8 cellular contexts compared by ENCODE assay signal in the genomic region with DNA sequence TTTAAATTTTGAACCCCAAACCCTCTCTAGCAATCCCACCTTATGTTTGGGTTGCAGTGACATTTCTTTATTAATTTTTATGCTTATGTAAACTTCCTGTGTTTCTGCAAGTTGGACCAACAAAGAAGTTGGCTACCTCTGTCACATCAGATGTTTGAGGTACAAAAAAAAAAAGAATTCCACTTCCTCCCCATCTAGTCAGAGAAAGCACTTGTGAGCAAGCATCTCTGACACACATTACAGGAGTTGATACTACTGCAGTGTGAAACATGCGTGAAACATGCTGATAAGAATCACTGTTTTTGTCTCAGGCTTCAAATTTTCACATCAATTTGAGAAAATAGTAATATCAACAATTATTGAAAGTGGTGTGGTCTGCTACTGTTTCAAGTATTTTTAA. TPM values are rescaled to one million over a fixed set of nuclear protein-coding genes. Genes with fewer than 3 reads are reported as not detected.
A peak's percentile ranks its signal among the peaks of the same experiment; 100 is the strongest.
DNase-seq lines count a peak whose midpoint lies in the region; ATAC-seq, FAIRE-seq and TF ChIP-seq lines count a peak whose summit lies in the region.

No MANE protein-coding gene starts in this region.

- H3K27me3 ChIP-seq in GM12878 (replicated peaks in 1 of 2; ENCODE audit: control insufficient read depth in 2 of 2, insufficient read depth in 2 of 2, low read length in 1 of 2) = no peaks in the 10 kb centered on the region
- H3K27me3 ChIP-seq in mucosa of rectum (ENCODE audit: control insufficient read depth in 2 of 2, insufficient read depth in 2 of 2, low read length in 2 of 2) = no peaks in the 10 kb centered on the region

- no peak for TF ChIP-seq RAD21 in GM12878 (IDR thresholded peaks at IDR 0.05; ENCODE audit: insufficient read depth, low read depth, low read length)

- intact Hi-C loops in CD14-positive monocyte (cut with micrococcal nuclease) (loop anchor here (2.0 to 5.0 kb wide), 4 partner anchors 34 to 66 kb away; no protein-coding TSS in a partner anchor), GM12878 (cut with micrococcal nuclease; ENCODE audit: unreplicated experiment) (loop anchor here (2.0 to 5.0 kb wide), 2 partner anchors 46 to 51 kb away; no protein-coding TSS in a partner anchor), posterior cingulate gyrus (cut with DNase I) (loop anchor here (2.0 kb wide), 1 partner anchor 50 kb away; no protein-coding TSS in a partner anchor)

- POLR2A ChIA-PET in GM12878 (lab: Charles Lee) = interaction anchor here (1.3 kb wide), 1 partner anchor 11 kb away, joined by 3 read pairs; no protein-coding TSS in a partner anchor

- H3K36me3 ChIP-seq in GM12878 (ENCODE audit: control insufficient read depth in 2 of 2, insufficient read depth in 2 of 2, low read length in 1 of 2) (peaks cover 1 to 9% of the 10 kb centered on the region in 2 experiments; a peak in 3 of 4 replicates), mucosa of rectum (ENCODE audit: control insufficient read depth in 2 of 2, insufficient read depth in 2 of 2, low read length in 2 of 2) (no peaks in the 10 kb centered on the region)

- H3K4me1 Mint-ChIP-seq in CD14-positive monocyte (peaks cover 43% of the 10 kb centered on the region), HFFc6 (ENCODE audit: low read depth) (peaks cover 56% of the 10 kb centered on the region)

- TF ChIP-seq CTCF in CD14-positive monocyte (IDR thresholded peaks at IDR 0.05) = no peak
- TF ChIP-seq CTCF in HFFc6 (IDR thresholded peaks at IDR 0.05) = no peak
- no peak for TF ChIP-seq CTCF in GM12878 (IDR thresholded peaks at IDR 0.05 in 2 of 3, conservative IDR thresholded peaks at IDR 0.05 in 1 of 3; ENCODE audit: control insufficient read depth in 2 of 3, extremely low read depth in 1 of 3, insufficient read depth in 1 of 3, low read depth in 3 of 3, low read length in 3 of 3)

- CTCF ChIA-PET in GM12878 (lab: Yijun Ruan, JAX) = interaction anchor here (0.9 to 1.9 kb wide), 6 partner anchors 16 to 74 kb away, joined by 3 to 8 read pairs (median 3); no protein-coding TSS in a partner anchor

- H3K4me2 ChIP-seq in GM12878 (ENCODE audit: control insufficient read depth, insufficient read depth) = peak overlapping the region; percentile 90

- no peaks in the 10 kb centered on the region for H3K9me3 ChIP-seq in GM12878 (replicated peaks; ENCODE audit: control insufficient read depth, insufficient read depth, low read length)
- no peaks in the 10 kb centered on the region for H3K9me3 ChIP-seq in mucosa of rectum (ENCODE audit: control insufficient read depth in 2 of 2, low read length in 2 of 2)

- ATAC-seq in GM12878 (peak; percentile 9; the same call in 2 of the 3 replicates), GM18498 (IDR thresholded peaks at IDR 0.05; ENCODE audit: unreplicated experiment) (no peak)

- DNase-seq in CD14-positive monocyte (ENCODE audit: low spot score) (no peak), HFFc6 (peak; percentile 11), GM12878 (ENCODE audit: low read depth, low spot score) (no peak), NCI-H2196 (lab: John Stamatoyannopoulos, UW; ENCODE audit: unreplicated experiment) (no peak), NCI-H146 treated with DMSO at 0.1 percent for 48 hours (lab: John Stamatoyannopoulos, UW; ENCODE audit: unreplicated experiment) (no peak), posterior cingulate gyrus (no peak)

- H3K27ac ChIP-seq in GM12878 (ENCODE audit: control insufficient read depth, insufficient read depth) = peak overlapping the region; percentile 86
- H3K27ac ChIP-seq in mucosa of rectum (ENCODE audit: low read depth in 2 of 2, low read length in 2 of 2) = peak overlapping the region; percentile 93 to 95

- H3K9me3 Mint-ChIP-seq in CD14-positive monocyte = no peaks in the 10 kb centered on the region
- H3K9me3 Mint-ChIP-seq in HFFc6 = no peaks in the 10 kb centered on the region

- SMC1A ChIA-PET in GM12878 (lab: Charles Lee; ENCODE audit: uncharacterized antibody, unreplicated experiment) = interaction anchor here (0.7 to 2.0 kb wide), 7 partner anchors 17 to 58 kb away, joined by 3 to 10 read pairs (median 5); no protein-coding TSS in a partner anchor

- 0% methylated on average over 1 of the region's 1 CpG for WGBS in GM12878 (ENCODE audit: insufficient coverage, insufficient replicate concordance, low lambda C conversion rate, missing lambda C conversion rate)

- H3K27me3 Mint-ChIP-seq in CD14-positive monocyte (ENCODE audit: low read depth in 3 of 3) (peaks cover 0 to 4% (median 0%) of the 10 kb centered on the region in 3 donors), HFFc6 (ENCODE audit: insufficient read depth) (no peaks in the 10 kb centered on the region)

- no peaks in the 10 kb centered on the region for H4K20me1 ChIP-seq in GM12878 (ENCODE audit: control insufficient read depth, insufficient read depth)

- H2AFZ ChIP-seq in GM12878 (ENCODE audit: control insufficient read depth, low read depth, low read length) = 0 out of 2 replicates have a peak overlapping the region, but pooled peaks have one; percentile 67

- H3K4me1 ChIP-seq in GM12878 (ENCODE audit: control insufficient read depth, insufficient read depth, low read length) = peaks cover 20% of the 10 kb centered on the region
- peaks cover 22 to 35% of the 10 kb centered on the region in 2 donors for H3K4me1 ChIP-seq in mucosa of rectum (ENCODE audit: control insufficient read depth in 2 of 2, insufficient read depth in 2 of 2, low read length in 2 of 2)

- no peak for TF ChIP-seq POLR2A in GM12878 (IDR thresholded peaks at IDR 0.05; ENCODE audit: low read depth, low read length)

- in situ Hi-C loops in GM12878 (cut with MboI) = no loop called here

- H3K27ac Mint-ChIP-seq in CD14-positive monocyte = peak overlapping the region in 6 of 7 donors; percentile 85 to 95 (median 94)
- H3K27ac Mint-ChIP-seq in HFFc6 = peak overlapping the region; percentile 84

- H3K79me2 ChIP-seq in GM12878 (ENCODE audit: control insufficient read depth, insufficient read depth, low read length) = peaks cover 13% of the 10 kb centered on the region

- H3K4me3 Mint-ChIP-seq in CD14-positive monocyte = peak overlapping the region; percentile 92 to 95
- H3K4me3 Mint-ChIP-seq in HFFc6 = peak overlapping the region; percentile 91

- H3K4me3 ChIP-seq in GM12878 (peak overlapping the region; percentile 72), mucosa of rectum (ENCODE audit: low read length in 2 of 2) (peak overlapping the region in 1 of 2 donors; percentile 83)

- peak overlapping the region; percentile 80 for H3K9ac ChIP-seq in GM12878 (ENCODE audit: control insufficient read depth, insufficient read depth, low read length)
- peak overlapping the region; percentile 84 to 86 for H3K9ac ChIP-seq in mucosa of rectum (ENCODE audit: low read depth in 1 of 2, low read length in 2 of 2)

- no peak for TF ChIP-seq EP300 in GM12878 (IDR thresholded peaks at IDR 0.05; ENCODE audit: borderline replicate concordance in 1 of 2, control insufficient read depth in 1 of 2, low read depth in 2 of 2, low read length in 2 of 2)

- RAD21 ChIA-PET in GM12878 (lab: Charles Lee; ENCODE audit: unreplicated experiment) = interaction anchor here (1.8 kb wide), 1 partner anchor 83 kb away, joined by 4 read pairs; no protein-coding TSS in a partner anchor

- H3K36me3 Mint-ChIP-seq in CD14-positive monocyte = peaks cover 26 to 41% of the 10 kb centered on the region in 2 donors
- H3K36me3 Mint-ChIP-seq in HFFc6 (ENCODE audit: low read depth) = peaks cover 6% of the 10 kb centered on the region

- BruUV-seq in GM12878 (replicated peaks; lab: Mats Ljungman, UMichigan) = no TSS peak

- FAIRE-seq in GM12878 (lab: Jason Lieb, UNC) = peak; percentile 92

RNA-seq across cellular contexts. Expression of gene SCAANT1, which starts 1.3 kb away (rescaled TPM):
- polyA plus RNA-seq in CD14-positive monocyte (not detected), GM12878 (2011; rRNA removed) (1.7 TPM in 1 of 2 replicates, not detected in the other), GM12878 (2014; fragmentation: Illumina TruSeq; extraction: Trizol) (not detected in 2 replicates), GM12878 (2014; fragmentation: Nextera tagmentation; extraction: Ambion mirVana) (under 1 TPM in 1 of 2 experiments, not detected in 1; 0.60 TPM), GM12878 (2014; rRNA removed) (not detected in 2 replicates), GM12878 (2016; fragmentation: Nextera tagmentation; extraction: Ambion mirVana) (under 1 TPM; 0.95 TPM)
- total RNA-seq in HFFc6 (2021; fragmentation: NEBNext Ultra II Directional; extraction: Animal tissue kit (Norgen Biotek cat#: 25700)) = not detected
- total RNA-seq in GM12878 (2013; cell fraction: nucleolus; rRNA removed) = not detected in 2 replicates
- total RNA-seq in GM12878 (2014; rRNA removed) (2.1 TPM in 1 of 2 replicates, not detected in the other), GM12878 (2014; rRNA removed; fragmentation: Illumina TruSeq; extraction: Trizol) (2.4 TPM in 1 of 2 replicates, not detected in the other), GM12878 (2021) (1.5 and 1.7 TPM in 2 replicates)
- polyA plus RNA-seq in GM12878 (2011; ENCODE audit: low read depth) = not detected
- polyA plus RNA-seq in GM12878 (2011; cell fraction: cytosol; rRNA removed) = not detected in 2 replicates
- polyA plus RNA-seq in GM12878 (2011; cell fraction: nucleus; rRNA removed) = not detected in 2 replicates
- polyA plus RNA-seq in GM12878 (2012) = 3.2 TPM in 1 of 2 replicates, not detected in the other
- not detected in 2 replicates for polyA minus RNA-seq in GM12878 (2011; rRNA and poly(A)+ RNA removed)
- not detected in 2 replicates for polyA minus RNA-seq in GM12878 (2011; cell fraction: cytosol; rRNA and poly(A)+ RNA removed)
- not detected in 2 replicates for polyA minus RNA-seq in GM12878 (2011; cell fraction: nucleus; rRNA and poly(A)+ RNA removed)

RNA-seq across cellular contexts. Expression of gene ATXN7, which starts 47.2 kb away (rescaled TPM):
- polyA plus RNA-seq in CD14-positive monocyte = 1 to 10 TPM; 2.7 to 3.2 TPM
- total RNA-seq in HFFc6 (2021; fragmentation: NEBNext Ultra II Directional; extraction: Animal tissue kit (Norgen Biotek cat#: 25700)) = 10 to 100 TPM; 11.5 to 18.4 (median 15.2) TPM
- 130 and 152 TPM in 2 replicates for total RNA-seq in GM12878 (2013; cell fraction: nucleolus; rRNA removed)
- 8.5 and 13.7 TPM in 2 replicates for total RNA-seq in GM12878 (2014; rRNA removed)
- 16.1 and 18.1 TPM in 2 replicates for total RNA-seq in GM12878 (2014; rRNA removed; fragmentation: Illumina TruSeq; extraction: Trizol)
- total RNA-seq in GM12878 (2021) = 16.7 and 24.6 TPM in 2 replicates
- 7.6 TPM for polyA plus RNA-seq in GM12878 (2011; ENCODE audit: low read depth)
- 14.2 and 21.2 TPM in 2 replicates for polyA plus RNA-seq in GM12878 (2011; rRNA removed)
- polyA plus RNA-seq in GM12878 (2011; cell fraction: cytosol; rRNA removed) = 20.9 and 22.0 TPM in 2 replicates
- polyA plus RNA-seq in GM12878 (2011; cell fraction: nucleus; rRNA removed) = 60.1 and 74.5 TPM in 2 replicates
- 6.1 and 7.0 TPM in 2 replicates for polyA plus RNA-seq in GM12878 (2012)
- polyA plus RNA-seq in GM12878 (2014; fragmentation: Illumina TruSeq; extraction: Trizol) = 17.7 and 22.3 TPM in 2 replicates
- polyA plus RNA-seq in GM12878 (2014; fragmentation: Nextera tagmentation; extraction: Ambion mirVana) = 1 to 10 TPM; 1.5 to 3.2 TPM
- polyA plus RNA-seq in GM12878 (2014; rRNA removed) = 6.3 and 8.5 TPM in 2 replicates
- polyA plus RNA-seq in GM12878 (2016; fragmentation: Nextera tagmentation; extraction: Ambion mirVana) = 1 to 10 TPM in 1 of 2 experiments, under 1 TPM in 1; 0.83 to 1.2 TPM
- polyA minus RNA-seq in GM12878 (2011; rRNA and poly(A)+ RNA removed) = 116 and 117 TPM in 2 replicates
- polyA minus RNA-seq in GM12878 (2011; cell fraction: cytosol; rRNA and poly(A)+ RNA removed) = 13.5 and 13.6 TPM in 2 replicates
- 97.0 and 146 TPM in 2 replicates for polyA minus RNA-seq in GM12878 (2011; cell fraction: nucleus; rRNA and poly(A)+ RNA removed)

RNA-seq across cellular contexts. Expression of gene THOC7, which starts 47.3 kb away (rescaled TPM):
- 10 to 100 TPM; 70.1 to 74.8 TPM for polyA plus RNA-seq in CD14-positive monocyte
- total RNA-seq in HFFc6 (2021; fragmentation: NEBNext Ultra II Directional; extraction: Animal tissue kit (Norgen Biotek cat#: 25700)) = 10 to 100 TPM; 68.2 to 82.5 (median 74.3) TPM
- 10.9 and 13.6 TPM in 2 replicates for total RNA-seq in GM12878 (2013; cell fraction: nucleolus; rRNA removed)
- 61.7 and 73.8 TPM in 2 replicates for total RNA-seq in GM12878 (2014; rRNA removed)
- 129 and 138 TPM in 2 replicates for total RNA-seq in GM12878 (2014; rRNA removed; fragmentation: Illumina TruSeq; extraction: Trizol)
- 100 and 101 TPM in 2 replicates for total RNA-seq in GM12878 (2021)
- 62.5 TPM for polyA plus RNA-seq in GM12878 (2011; ENCODE audit: low read depth)
- polyA plus RNA-seq in GM12878 (2011; rRNA removed) = 81.0 and 147 TPM in 2 replicates
- polyA plus RNA-seq in GM12878 (2011; cell fraction: cytosol; rRNA removed) = 24.3 and 29.7 TPM in 2 replicates
- 20.1 and 20.9 TPM in 2 replicates for polyA plus RNA-seq in GM12878 (2011; cell fraction: nucleus; rRNA removed)
- polyA plus RNA-seq in GM12878 (2012) = 91.1 and 97.6 TPM in 2 replicates
- polyA plus RNA-seq in GM12878 (2014; fragmentation: Illumina TruSeq; extraction: Trizol) = 167 and 206 TPM in 2 replicates
- 100 to 1,000 TPM; 227 to 269 TPM for polyA plus RNA-seq in GM12878 (2014; fragmentation: Nextera tagmentation; extraction: Ambion mirVana)
- 97.9 and 108 TPM in 2 replicates for polyA plus RNA-seq in GM12878 (2014; rRNA removed)
- polyA plus RNA-seq in GM12878 (2016; fragmentation: Nextera tagmentation; extraction: Ambion mirVana) = 100 to 1,000 TPM; 146 to 157 TPM
- polyA minus RNA-seq in GM12878 (2011; rRNA and poly(A)+ RNA removed) = 7.2 and 18.1 TPM in 2 replicates
- polyA minus RNA-seq in GM12878 (2011; cell fraction: cytosol; rRNA and poly(A)+ RNA removed) = 7.9 and 10.6 TPM in 2 replicates
- 4.0 and 4.5 TPM in 2 replicates for polyA minus RNA-seq in GM12878 (2011; cell fraction: nucleus; rRNA and poly(A)+ RNA removed)
